In genomic region chr2:10048501-10049171, GRCh38 we compare ENCODE assay signal across 8 cellular contexts. TPM values are rescaled to one million over a fixed set of nuclear protein-coding genes. Genes with fewer than 3 reads are reported as not detected.
DNase-seq lines count a peak whose midpoint lies in the region; ATAC-seq and TF ChIP-seq lines count a peak whose summit lies in the region.

No MANE protein-coding gene starts in this region.

- H3K27me3 ChIP-seq in BJ (ENCODE audit: control insufficient read depth, insufficient read depth, low read length), result no peaks in the 10 kb centered on the region

- peaks cover 18% of the 10 kb centered on the region for H3K36me3 Mint-ChIP-seq in chondrocyte (ENCODE audit: low read depth)
- H3K36me3 Mint-ChIP-seq in memory B cell, result peaks cover 24% of the 10 kb centered on the region

- CTCF ChIA-PET in BJ (lab: Yijun Ruan, JAX), result interaction anchor here (0.7 to 9.6 kb wide), 16 partner anchors 9 to 378 kb away, joined by 3 to 91 read pairs (median 4); no protein-coding TSS in a partner anchor

- peaks cover 16% of the 10 kb centered on the region for H3K4me1 Mint-ChIP-seq in chondrocyte (ENCODE audit: low read depth)
- H3K4me1 Mint-ChIP-seq in memory B cell, result peaks cover 18% of the 10 kb centered on the region

- H3K36me3 ChIP-seq in BJ (ENCODE audit: control insufficient read depth, insufficient read depth, low read length), result peaks cover 14% of the 10 kb centered on the region

- H3K27ac Mint-ChIP-seq in chondrocyte (ENCODE audit: unreplicated experiment), result no peak overlapping the region
- no peak overlapping the region for H3K27ac Mint-ChIP-seq in memory B cell

- no peak overlapping the region for H3K4me3 ChIP-seq in BJ (ENCODE audit: low read depth, low read length)

- POLR2A ChIA-PET in BJ (lab: Charles Lee), result no interaction called here

- no peaks in the 10 kb centered on the region for H3K9me3 Mint-ChIP-seq in chondrocyte (ENCODE audit: low read depth)
- H3K9me3 Mint-ChIP-seq in memory B cell, result no peaks in the 10 kb centered on the region

- TF ChIP-seq CTCF in BJ (IDR thresholded peaks at IDR 0.05; ENCODE audit: insufficient read depth, low read depth, low read length) (peak; percentile 57), GM20000 (IDR thresholded peaks at IDR 0.05; ENCODE audit: extremely low read depth, missing control alignments) (peak; percentile 16), chondrocyte (IDR thresholded peaks at IDR 0.05) (peak; percentile 91)

- H3K4me3 Mint-ChIP-seq in chondrocyte (ENCODE audit: unreplicated experiment) (no peak overlapping the region), memory B cell (no peak overlapping the region)

- no peak for ATAC-seq in memory B cell (ENCODE audit: low read depth)
- ATAC-seq in HG03460 (IDR thresholded peaks at IDR 0.05; ENCODE audit: unreplicated experiment), result no peak
- ATAC-seq in HG02885 (IDR thresholded peaks at IDR 0.05; ENCODE audit: poor library complexity, unreplicated experiment), result no peak

- H3K27me3 Mint-ChIP-seq in chondrocyte (ENCODE audit: low read depth) (no peaks in the 10 kb centered on the region), memory B cell (no peaks in the 10 kb centered on the region)

- DNase-seq in BJ (ENCODE audit: low read depth) (no peak), GM20000 (ENCODE audit: low spot score) (peak; percentile 69), NCI-H82 treated with DMSO at 0.1 percent for 48 hours (lab: John Stamatoyannopoulos, UW; ENCODE audit: unreplicated experiment) (peak; percentile 39), chondrocyte (ENCODE audit: low spot score) (peak; percentile 40), memory B cell (ENCODE audit: low spot score in 2 of 2) (peak; percentile 22 to 46)
- no peak for DNase-seq in activated CD4-positive, alpha-beta T cell treated with anti-CD3 and anti-CD28 coated beads, Interleukin-2, amount 50 U/mL, for 1 hour

RNA-seq across cellular contexts. Expression of gene KLF11, which starts 5.3 kb away (rescaled TPM):
- polyA plus RNA-seq in BJ (2011; rRNA removed), result 16.7 and 21.7 TPM in 2 replicates
- 12.8 and 16.4 TPM in 2 replicates for polyA minus RNA-seq in BJ (2011; rRNA and poly(A)+ RNA removed)
- total RNA-seq in chondrocyte, result 10.7 to 16.2 TPM (median 15.2 TPM) in 3 replicates

RNA-seq across cellular contexts. Expression of gene CYS1, which starts 31.6 kb away (rescaled TPM):
- polyA plus RNA-seq in BJ (2011; rRNA removed), result 1.5 and 2.5 TPM in 2 replicates
- 0.82 and 1.2 TPM in 2 replicates for polyA minus RNA-seq in BJ (2011; rRNA and poly(A)+ RNA removed)
- total RNA-seq in chondrocyte, result 4.9 to 7.0 TPM (median 5.4 TPM) in 3 replicates

Comparison
In these comparisons a context has a peak if more than half of its experiments do, and no peak if none do; other contexts are left out.
1. DNase-seq: peak in GM20000 (single experiment), NCI-H82 treated with DMSO at 0.1 percent for 48 hours (single experiment), chondrocyte (single experiment) and memory B cell (2 of 2); none in BJ (single experiment) and activated CD4-positive, alpha-beta T cell treated with anti-CD3 and anti-CD28 coated beads, Interleukin-2, amount 50 U/mL, for 1 hour (single experiment).
2. CTCF ChIP-seq: peak in every context shown above with its lines; median percentile 91 in chondrocyte; 57 in BJ; 16 in GM20000.